In the genomic region with DNA sequence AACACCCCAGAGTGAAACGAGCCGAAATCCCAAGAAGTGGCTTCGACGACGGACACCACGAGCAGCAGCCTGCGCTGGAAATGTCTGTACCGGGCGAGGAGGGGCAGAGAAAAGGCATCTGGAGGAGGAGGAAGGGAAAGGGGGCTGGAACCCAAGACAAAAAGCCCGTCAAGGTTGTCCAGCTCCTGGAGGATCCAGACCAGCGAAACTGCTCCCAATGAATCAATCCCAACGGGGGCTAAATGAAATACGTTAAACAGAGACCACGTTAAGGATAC, we compare ENCODE assay signal across 8 cellular contexts. TPM values are rescaled to one million over a fixed set of nuclear protein-coding genes. Genes with fewer than 3 reads are reported as not detected.
A peak's percentile ranks its signal among the peaks of the same experiment; 100 is the strongest.
DNase-seq lines count a peak whose midpoint lies in the region; ATAC-seq and TF ChIP-seq lines count a peak whose summit lies in the region.

No MANE protein-coding gene starts in this region.

- H3K36me3 ChIP-seq in BJ (ENCODE audit: control insufficient read depth, insufficient read depth, low read length) (no peaks in the 10 kb centered on the region), OCI-LY1 (ENCODE audit: insufficient read depth, low read length) (peaks cover 9% of the 10 kb centered on the region; the same call in 1 of the 2 replicates)

- H3K9me3 Mint-ChIP-seq in stimulated activated effector memory CD8-positive, alpha-beta T cell treated with anti-CD3 and anti-CD28 coated beads, Interleukin-12 subunit alpha, Interleukin-12 subunit beta, amount 100 ng/mL, for 72 hours = no peaks in the 10 kb centered on the region

- no peaks in the 10 kb centered on the region for H3K27me3 ChIP-seq in BJ (ENCODE audit: control insufficient read depth, insufficient read depth, low read length)
- H3K27me3 ChIP-seq in OCI-LY1 (ENCODE audit: insufficient read depth, low read length) = no peaks in the 10 kb centered on the region

- peaks cover 68% of the 10 kb centered on the region for H3K4me1 ChIP-seq in OCI-LY1 (ENCODE audit: insufficient read depth, low read length, severe bottlenecking)

- H3K4me1 Mint-ChIP-seq in stimulated activated effector memory CD8-positive, alpha-beta T cell treated with anti-CD3 and anti-CD28 coated beads, Interleukin-12 subunit alpha, Interleukin-12 subunit beta, amount 100 ng/mL, for 72 hours = peaks cover 21% of the 10 kb centered on the region

- no peaks in the 10 kb centered on the region for H3F3A ChIP-seq in OCI-LY1 (ENCODE audit: insufficient read depth, low read length)

- TF ChIP-seq CTCF in BJ (IDR thresholded peaks at IDR 0.05; ENCODE audit: insufficient read depth, low read depth, low read length) (no peak), OCI-LY1 (IDR thresholded peaks at IDR 0.05; ENCODE audit: low read length) (no peak), cardiac fibroblast (IDR thresholded peaks at IDR 0.05; ENCODE audit: low read depth, low read length) (no peak), GM13977 (IDR thresholded peaks at IDR 0.05; ENCODE audit: extremely low read depth, insufficient read depth, missing control alignments) (no peak)

- H3K27ac Mint-ChIP-seq in stimulated activated effector memory CD8-positive, alpha-beta T cell treated with anti-CD3 and anti-CD28 coated beads, Interleukin-12 subunit alpha, Interleukin-12 subunit beta, amount 100 ng/mL, for 72 hours = peak overlapping the region; percentile 77

- ATAC-seq in GM21381 (IDR thresholded peaks at IDR 0.05; ENCODE audit: unreplicated experiment) (peak; percentile 5), HG02852 (IDR thresholded peaks at IDR 0.05; ENCODE audit: unreplicated experiment) (no peak)
- ATAC-seq in stimulated activated effector memory CD8-positive, alpha-beta T cell treated with anti-CD3 and anti-CD28 coated beads, Interleukin-12 subunit alpha, Interleukin-12 subunit beta, amount 100 ng/mL, for 72 hours = peak; percentile 14

- H3K36me3 Mint-ChIP-seq in stimulated activated effector memory CD8-positive, alpha-beta T cell treated with anti-CD3 and anti-CD28 coated beads, Interleukin-12 subunit alpha, Interleukin-12 subunit beta, amount 100 ng/mL, for 72 hours = no peaks in the 10 kb centered on the region

- H3K9me2 ChIP-seq in OCI-LY1 (ENCODE audit: low read depth, low read length) = no peaks in the 10 kb centered on the region

- H3K4me3 ChIP-seq in BJ (ENCODE audit: low read depth, low read length) (peak overlapping the region; percentile 100), OCI-LY1 (ENCODE audit: low read depth, low read length, poor library complexity, severe bottlenecking) (peak overlapping the region; percentile 72), cardiac fibroblast (replicated peaks in 1 of 2; ENCODE audit: low read depth in 2 of 2, low read length in 2 of 2) (peak overlapping the region; percentile 93 to 96)

- POLR2A ChIA-PET in BJ (lab: Charles Lee) = no interaction called here

- no peak overlapping the region for H2AFZ ChIP-seq in OCI-LY1 (ENCODE audit: low read length)

- peak overlapping the region; percentile 87 for H3K4me2 ChIP-seq in OCI-LY1 (ENCODE audit: low read length)

- H3K79me2 ChIP-seq in OCI-LY1 (ENCODE audit: insufficient read depth, low read length) = peaks cover 62% of the 10 kb centered on the region

- no peaks in the 10 kb centered on the region for H4K20me1 ChIP-seq in OCI-LY1 (ENCODE audit: insufficient read depth, low read length)

- no peak for DNase-seq in BJ (ENCODE audit: low read depth)
- DNase-seq in cardiac fibroblast (ENCODE audit: low read depth in 2 of 2) = peak; percentile 39 to 42
- DNase-seq in kidney glomerular epithelial cell (lab: John Stamatoyannopoulos, UW) = peak; percentile 44
- no peak for DNase-seq in stimulated activated effector memory CD8-positive, alpha-beta T cell treated with anti-CD3 and anti-CD28 coated beads, Interleukin-12 subunit alpha, Interleukin-12 subunit beta, amount 100 ng/mL, for 72 hours (ENCODE audit: low spot score in 2 of 2)
- DNase-seq in GM13977 (ENCODE audit: low spot score) = no peak

- peak overlapping the region; percentile 82 for H3K9ac ChIP-seq in OCI-LY1 (ENCODE audit: low read length)

- H3K9me3 ChIP-seq in OCI-LY1 (ENCODE audit: low read length) = no peaks in the 10 kb centered on the region

- peak overlapping the region; percentile 84 for H3K4me3 Mint-ChIP-seq in stimulated activated effector memory CD8-positive, alpha-beta T cell treated with anti-CD3 and anti-CD28 coated beads, Interleukin-12 subunit alpha, Interleukin-12 subunit beta, amount 100 ng/mL, for 72 hours

- in situ Hi-C loops in GM13977 (cut with MboI; ENCODE audit: low pct_unique_long_range_greater_than_20kb, low sequenced_read_pairs, unreplicated experiment) = no loop called here

- peak overlapping the region; percentile 80 for H3K27ac ChIP-seq in OCI-LY1 (ENCODE audit: low read depth, low read length, poor library complexity, severe bottlenecking)

- CTCF ChIA-PET in BJ (lab: Yijun Ruan, JAX) = interaction anchor here (1.4 kb wide), 1 partner anchor 13 kb away, joined by 3 read pairs; no protein-coding TSS in a partner anchor

RNA-seq across cellular contexts. Expression of a gene that starts 0.5 kb away (rescaled TPM):
- polyA plus RNA-seq in BJ (2011; rRNA removed) = 18.7 and 32.9 TPM in 2 replicates
- polyA minus RNA-seq in BJ (2011; rRNA and poly(A)+ RNA removed) = 38.6 and 41.5 TPM in 2 replicates

Comparison
In these comparisons a context has a peak if more than half of its experiments do, and no peak if none do; other contexts are left out.
1. DNase-seq: peak in cardiac fibroblast (2 of 2) and kidney glomerular epithelial cell (single experiment); none in BJ (single experiment), stimulated activated effector memory CD8-positive, alpha-beta T cell treated with anti-CD3 and anti-CD28 coated beads, Interleukin-12 subunit alpha, Interleukin-12 subunit beta, amount 100 ng/mL, for 72 hours (0 of 2) and GM13977 (single experiment).
2. Peak in every context shown above with its lines, with median percentiles within 50 percentile points of each other: H3K4me3 ChIP-seq.